Comparison of ENCODE assay signal across 22 cellular contexts in the genomic region with DNA sequence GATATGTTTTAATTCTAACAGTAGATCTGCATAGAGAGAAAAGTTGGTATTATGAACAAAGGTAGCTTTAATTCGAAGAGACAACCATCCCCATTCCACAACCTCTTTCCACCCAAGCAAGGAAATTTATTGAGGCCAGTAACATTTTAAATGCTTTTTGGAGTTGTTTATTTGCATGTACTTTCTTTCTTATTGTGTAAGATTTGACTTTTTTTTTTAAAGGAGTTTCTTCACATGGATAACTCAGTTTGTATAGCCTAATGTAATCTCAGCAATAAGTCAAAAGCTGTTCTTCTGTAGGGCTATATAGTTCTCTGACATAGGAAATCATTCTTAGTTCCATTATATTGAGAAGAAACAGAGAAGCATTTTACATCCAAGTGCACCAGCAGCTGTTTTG.
DNase-seq lines count a peak whose midpoint lies in the region; ATAC-seq and TF ChIP-seq lines count a peak whose summit lies in the region.
"Had no signal": no experiment of that assay in that cellular context is flagged by ENCODE, and none has a peak within 500 bp of the region (broad histone marks: within the 10 kb centered on the region; RNA-seq: fewer than 3 reads in every experiment).

No MANE protein-coding gene starts in this region.

- in situ Hi-C loops in GM23248 (cut with MboI): loop anchor here (25.0 kb wide), 1 partner anchor 222 kb away; no protein-coding TSS in a partner anchor

- peak overlapping the region in 7 of 11 experiments; percentile 29 to 94 (median 84); a peak in 13 of 22 replicates for H3K4me2 ChIP-seq in BLaER1 treated with 17β-estradiol and CSF1 and Interleukin-3, amounts not matched to agents 10 nM and 100 nM
- H3K4me2 ChIP-seq in DND-41 (ENCODE audit: insufficient read depth, low read length) (no peak overlapping the region), GM23248 (ENCODE audit: unreplicated experiment) (no peak overlapping the region)

- H3K36me3 Mint-ChIP-seq in activated CD4-positive, alpha-beta memory T cell treated with anti-CD3 and anti-CD28 coated beads, Interleukin-2, amount 10 ng/mL, durations not matched to agents 7 days and 5 days (ENCODE audit: low read depth): peaks cover 2% of the 10 kb centered on the region

- no peaks in the 10 kb centered on the region for H3K9me2 ChIP-seq in GM23248 (ENCODE audit: insufficient read depth)

- H3K27ac Mint-ChIP-seq in activated CD4-positive, alpha-beta memory T cell treated with anti-CD3 and anti-CD28 coated beads, Interleukin-2, amount 10 ng/mL, durations not matched to agents 7 days and 5 days: peak overlapping the region; percentile 10
- H3K27ac Mint-ChIP-seq: activated CD8-positive, alpha-beta T cell treated with anti-CD3 and anti-CD28 coated beads, Interleukin-2, amount 10 ng/mL, durations not matched to agents 7 days and 5 days; B cell had no signal

- no peaks in the 10 kb centered on the region for H3K27me3 ChIP-seq in BLaER1 treated with 17β-estradiol and CSF1 and Interleukin-3, amounts not matched to agents 10 nM and 100 nM
- H3K27me3 ChIP-seq in DND-41 (ENCODE audit: insufficient read depth, low read length, poor library complexity) (no peaks in the 10 kb centered on the region), gastroesophageal sphincter (no peaks in the 10 kb centered on the region), GM23248 (replicated peaks; ENCODE audit: insufficient read depth) (no peaks in the 10 kb centered on the region)
- H3K27me3 ChIP-seq: pancreas, tibial nerve had no signal

- H3K79me2 ChIP-seq in DND-41 (ENCODE audit: insufficient read depth, low read length) (peaks cover 45% of the 10 kb centered on the region), GM23248 (ENCODE audit: insufficient read depth) (peaks cover 74% of the 10 kb centered on the region)

- H3K4me3 ChIP-seq in BLaER1 treated with 17β-estradiol and CSF1 and Interleukin-3, amounts not matched to agents 10 nM and 100 nM: no peak overlapping the region
- H3K4me3 ChIP-seq in DND-41 (ENCODE audit: low read depth in 1 of 2, low read length in 2 of 2): no peak overlapping the region
- no peak overlapping the region for H3K4me3 ChIP-seq in gastroesophageal sphincter
- H3K4me3 ChIP-seq in GM23248: no peak overlapping the region
- H3K4me3 ChIP-seq: pancreas, tibial nerve had no signal

- TF ChIP-seq CTCF in DND-41 (IDR thresholded peaks at IDR 0.05; ENCODE audit: borderline replicate concordance, extremely low read depth, low read length, poor library complexity, severe bottlenecking): no peak
- no peak for TF ChIP-seq CTCF in gastroesophageal sphincter (IDR thresholded peaks at IDR 0.05)

- no peak overlapping the region for H2AFZ ChIP-seq in DND-41 (ENCODE audit: low read depth, low read length)
- no peak overlapping the region for H2AFZ ChIP-seq in GM23248

- peaks cover 60% of the 10 kb centered on the region for H3K4me1 Mint-ChIP-seq in activated CD4-positive, alpha-beta memory T cell treated with anti-CD3 and anti-CD28 coated beads, Interleukin-2, amount 10 ng/mL, durations not matched to agents 7 days and 5 days

- H4K20me1 ChIP-seq in BLaER1 treated with 17β-estradiol and CSF1 and Interleukin-3, amounts not matched to agents 10 nM and 100 nM: no peaks in the 10 kb centered on the region
- H4K20me1 ChIP-seq in DND-41 (ENCODE audit: insufficient read depth, low read length): no peaks in the 10 kb centered on the region
- H4K20me1 ChIP-seq in GM23248 (ENCODE audit: insufficient read depth): no peaks in the 10 kb centered on the region

- POLR2A ChIA-PET in activated CD4-positive, alpha-beta memory T cell treated with anti-CD3 and anti-CD28 coated beads, Interleukin-2, amount 10 ng/mL, durations not matched to agents 7 days and 5 days (lab: Charles Lee): interaction anchor here (1.1 to 2.0 kb wide), 2 partner anchors 77 to 161 kb away, joined by 3 to 7 read pairs; no protein-coding TSS in a partner anchor

- CTCF ChIA-PET in activated CD4-positive, alpha-beta memory T cell treated with anti-CD3 and anti-CD28 coated beads, Interleukin-2, amount 10 ng/mL, durations not matched to agents 7 days and 5 days (lab: Charles Lee): no interaction called here

- H3K27ac ChIP-seq in BLaER1 treated with 17β-estradiol and CSF1 and Interleukin-3, amounts not matched to agents 10 nM and 100 nM: peak overlapping the region in 2 of 11 experiments; percentile 71 to 80; a peak in 5 of 22 replicates
- peak overlapping the region; percentile 57 for H3K27ac ChIP-seq in DND-41 (ENCODE audit: low read length)
- H3K27ac ChIP-seq in gastroesophageal sphincter: peak overlapping the region; percentile 22 to 75 (median 39)
- H3K27ac ChIP-seq in GM23248: no peak overlapping the region
- H3K27ac ChIP-seq: pancreas, VCaP had no signal

- no peak for ATAC-seq in DND-41 (ENCODE audit: insufficient read depth, low read depth)
- ATAC-seq in gastroesophageal sphincter: no peak
- ATAC-seq in HG02970 (IDR thresholded peaks at IDR 0.05; ENCODE audit: low FRiP score, unreplicated experiment): no peak
- ATAC-seq: activated CD8-positive, alpha-beta T cell treated with anti-CD3 and anti-CD28 coated beads, Interleukin-2, amount 10 ng/mL, durations not matched to agents 7 days and 5 days; HepG2; left lobe of liver; pancreas had no signal

- no peaks in the 10 kb centered on the region for H3K36me3 ChIP-seq in BLaER1 treated with 17β-estradiol and CSF1 and Interleukin-3, amounts not matched to agents 10 nM and 100 nM
- H3K36me3 ChIP-seq in DND-41 (ENCODE audit: insufficient read depth, low read length): no peaks in the 10 kb centered on the region
- no peaks in the 10 kb centered on the region for H3K36me3 ChIP-seq in gastroesophageal sphincter
- H3K36me3 ChIP-seq in GM23248 (ENCODE audit: low read depth): no peaks in the 10 kb centered on the region
- H3K36me3 ChIP-seq: pancreas, tibial nerve had no signal

- WGBS in gastroesophageal sphincter (ENCODE audit: low coverage in 1 of 2), 2 donors: 75 to 100% methylated on average over 1 of the region's 1 CpG
- WGBS in GM23248 (ENCODE audit: low coverage in 1 of 2, low lambda C conversion rate in 2 of 2, missing lambda C conversion rate in 2 of 2), 2 experiments: 97 to 100% methylated on average over 1 of the region's 1 CpG

- H3K9me3 ChIP-seq in BLaER1 treated with 17β-estradiol and CSF1 and Interleukin-3, amounts not matched to agents 10 nM and 100 nM (replicated peaks in 1 of 11): peaks cover 0 to 4% (median 0%) of the 10 kb centered on the region in 11 experiments; a peak in 1 of 22 replicates
- H3K9me3 ChIP-seq in DND-41 (ENCODE audit: insufficient read depth, low read length, severe bottlenecking) (no peaks in the 10 kb centered on the region), gastroesophageal sphincter (no peaks in the 10 kb centered on the region), GM23248 (ENCODE audit: low read depth) (no peaks in the 10 kb centered on the region)
- H3K9me3 ChIP-seq: pancreas, tibial nerve had no signal

- no peak overlapping the region for H3K4me3 Mint-ChIP-seq in activated CD4-positive, alpha-beta memory T cell treated with anti-CD3 and anti-CD28 coated beads, Interleukin-2, amount 10 ng/mL, durations not matched to agents 7 days and 5 days
- H3K4me3 Mint-ChIP-seq: activated CD8-positive, alpha-beta T cell treated with anti-CD3 and anti-CD28 coated beads, Interleukin-2, amount 10 ng/mL, durations not matched to agents 7 days and 5 days; B cell; H9 had no signal

- no peak for TF ChIP-seq POLR2A in gastroesophageal sphincter (IDR thresholded peaks at IDR 0.05)

- H3K4me1 ChIP-seq in BLaER1 treated with 17β-estradiol and CSF1 and Interleukin-3, amounts not matched to agents 10 nM and 100 nM: peaks cover 25 to 97% (median 59%) of the 10 kb centered on the region in 10 experiments
- peaks cover 53% of the 10 kb centered on the region for H3K4me1 ChIP-seq in DND-41 (ENCODE audit: insufficient read depth, low read length)
- H3K4me1 ChIP-seq in gastroesophageal sphincter: peaks cover 0 to 46% (median 24%) of the 10 kb centered on the region in 3 donors
- H3K4me1 ChIP-seq in GM23248 (ENCODE audit: insufficient read depth): peaks cover 69% of the 10 kb centered on the region

- no peak overlapping the region for H3K9ac ChIP-seq in BLaER1 treated with 17β-estradiol and CSF1 and Interleukin-3, amounts not matched to agents 10 nM and 100 nM
- no peak overlapping the region; the same call in 1 of the 2 replicates for H3K9ac ChIP-seq in DND-41 (ENCODE audit: low read depth, low read length)
- H3K9ac ChIP-seq in GM23248: no peak overlapping the region

- H3K9me3 Mint-ChIP-seq in activated CD4-positive, alpha-beta memory T cell treated with anti-CD3 and anti-CD28 coated beads, Interleukin-2, amount 10 ng/mL, durations not matched to agents 7 days and 5 days: no peaks in the 10 kb centered on the region
- H3K9me3 Mint-ChIP-seq: H9 had no signal

- H3K27me3 Mint-ChIP-seq in activated CD4-positive, alpha-beta memory T cell treated with anti-CD3 and anti-CD28 coated beads, Interleukin-2, amount 10 ng/mL, durations not matched to agents 7 days and 5 days: no peaks in the 10 kb centered on the region
- H3K27me3 Mint-ChIP-seq: B cell had no signal

- no peak for DNase-seq in DND-41
- DNase-seq in activated CD4-positive, alpha-beta memory T cell treated with anti-CD3 and anti-CD28 coated beads, Interleukin-2, amount 10 ng/mL, durations not matched to agents 7 days and 5 days: no peak
- DNase-seq in SHP77 treated with DMSO at 0.1 percent for 48 hours (lab: John Stamatoyannopoulos, UW): no peak
- DNase-seq in GM23248: no peak
- no peak for DNase-seq in anterior cingulate cortex (lab: John Stamatoyannopoulos, UW)
- DNase-seq: activated CD8-positive, alpha-beta T cell treated with anti-CD3 and anti-CD28 coated beads, Interleukin-2, amount 10 ng/mL, durations not matched to agents 7 days and 5 days; activated gamma-delta T cell; DMS 273 treated with DMSO at 0.1 percent for 48 hours; effector CD8-positive, alpha-beta T cell; foreskin fibroblast; NCI-H2029; NCI-H526; pancreas had no signal

- H3F3A ChIP-seq in GM23248 (ENCODE audit: insufficient read depth): peaks cover 73% of the 10 kb centered on the region

- TF ChIP-seq EP300 in gastroesophageal sphincter (IDR thresholded peaks at IDR 0.05): no peak

Comparison
In these comparisons a context has a peak if more than half of its experiments do, and no peak if none do; other contexts are left out.
1. H3K4me2 ChIP-seq: peak in BLaER1 treated with 17β-estradiol and CSF1 and Interleukin-3, amounts not matched to agents 10 nM and 100 nM (7 of 11); none in DND-41 (single experiment) and GM23248 (single experiment).